ENCODE assay signal across 1 cellular context in genomic region chr16:30533748-30534367, GRCh38.
TF ChIP-seq lines count a peak whose summit lies in the region.

No MANE protein-coding gene starts in this region.

TF ChIP-seq in endothelial cell of umbilical vein, 7 proteins besides CTCF, POLR2A, EP300 and RAD21:
- TF ChIP-seq FOS (IDR thresholded peaks at IDR 0.05; ENCODE audit: borderline replicate concordance, insufficient read depth, low read length) (no peak), GATA2 (IDR thresholded peaks at IDR 0.05; ENCODE audit: insufficient read depth, insufficient read length, low read depth, low read length) (no peak), EZH2 (IDR thresholded peaks at IDR 0.05; ENCODE audit: borderline replicate concordance, low read depth, low read length, severe bottlenecking) (no peak), POLR2AphosphoS5 (IDR thresholded peaks at IDR 0.05; ENCODE audit: insufficient read depth, low read depth, low read length) (no peak)
